ENCODE assay signal across 34 cellular contexts in the genomic region with DNA sequence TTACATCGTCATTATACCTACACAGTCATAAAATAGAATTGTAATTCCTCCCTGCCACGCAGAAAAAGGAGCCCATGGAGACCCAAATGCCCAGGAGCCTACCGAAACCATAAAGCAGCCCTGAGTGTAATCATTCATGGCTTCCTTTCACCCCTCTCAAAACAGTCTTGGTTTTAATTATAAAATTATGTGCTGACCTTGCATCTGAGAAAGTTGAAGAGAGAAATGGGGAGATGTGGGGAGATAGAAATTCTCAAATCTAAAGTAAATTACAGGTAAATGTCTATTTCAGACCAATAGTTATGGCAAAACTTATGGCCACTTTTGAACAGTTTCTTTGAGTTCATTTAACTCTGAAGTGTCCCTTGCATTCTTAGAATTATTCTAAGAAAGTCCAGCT.
"Had no signal": no experiment of that assay in that cellular context is flagged by ENCODE, and none has a peak within 500 bp of the region (broad histone marks: within the 10 kb centered on the region; RNA-seq: fewer than 3 reads in every experiment).

No MANE protein-coding gene starts in this region.

- H3K36me3 ChIP-seq: adrenal gland, brain microvascular endothelial cell, breast epithelium had no signal

- H3K27ac ChIP-seq: adrenal gland, body of pancreas, brain microvascular endothelial cell, breast epithelium, VCaP had no signal

- FAIRE-seq: astrocyte, TTC549 had no signal

- H3K27me3 ChIP-seq: adrenal gland, body of pancreas, brain microvascular endothelial cell, breast epithelium had no signal

- H3K9me3 ChIP-seq: adrenal gland, body of pancreas had no signal

- DNase-seq: activated B cell treated with CpG ODN at 0.5 μM for 24 hours; activated CD4-positive, alpha-beta memory T cell treated with anti-CD3 and anti-CD28 coated beads for 36 hours; activated CD4-positive, alpha-beta T cell treated with anti-CD3 and anti-CD28 coated beads for 4 hours; activated CD4-positive, alpha-beta T cell treated with anti-CD3 and anti-CD28 coated beads, Interleukin-2, amount 10 ng/mL, durations not matched to agents 24 days and 14 days; activated CD4-positive, alpha-beta T cell treated with anti-CD3 and anti-CD28 coated beads, Interleukin-2, amount 50 U/mL, for 1 hour; activated CD4-positive, alpha-beta T cell treated with anti-CD3 and anti-CD28 coated beads, Interleukin-2, amount 50 U/mL, for 4 hours; activated CD4-positive, CD25-positive, alpha-beta regulatory T cell treated with anti-CD3 and anti-CD28 coated beads, Interleukin-2, amount 50 U/mL, for 72 hours; activated CD8-positive, alpha-beta memory T cell treated with anti-CD3 and anti-CD28 coated beads, Interleukin-2, amount 50 U/mL, for 4 hours; activated CD8-positive, alpha-beta T cell treated with anti-CD3 and anti-CD28 coated beads for 36 hours; activated effector memory CD4-positive, alpha-beta T cell treated with anti-CD3 and anti-CD28 coated beads, Interleukin-2, amount 50 U/mL, for 16 hours; activated gamma-delta T cell treated with Interleukin-2 at 50 U/mL for 16 hours; activated naive CD4-positive, alpha-beta T cell; activated naive CD4-positive, alpha-beta T cell treated with anti-CD3 and anti-CD28 coated beads for 36 hours; activated naive CD4-positive, alpha-beta T cell treated with anti-CD3 and anti-CD28 coated beads, Interleukin-2, amount 50 U/mL, for 16 hours; activated naive CD8-positive, alpha-beta T cell treated with anti-CD3 and anti-CD28 coated beads for 36 hours; activated T-cell treated with anti-CD3 and anti-CD28 coated beads for 4 hours; activated T-cell treated with anti-CD3 and anti-CD28 coated beads, Interleukin-2, amount 50 U/mL, for 1 hour; activated T-cell treated with anti-CD3 and anti-CD28 coated beads, Interleukin-2, amount 50 U/mL, for 4 hours; activated T-cell treated with anti-CD3 and anti-CD28 coated beads, Interleukin-2, amount 50 U/mL, for 72 hours; adrenal gland; amniotic stem cell; aorta; body of pancreas; brain microvascular endothelial cell; caudate nucleus; cerebellar nuclear complex; T-cell; T-helper 17 cell had no signal

- H3K4me3 ChIP-seq: adrenal gland, body of pancreas, breast epithelium had no signal

- H3K4me1 ChIP-seq: adrenal gland, body of pancreas, breast epithelium had no signal

- ATAC-seq: activated CD8-positive, alpha-beta T cell treated with anti-CD3 and anti-CD28 coated beads for 36 hours; activated naive CD4-positive, alpha-beta T cell treated with anti-CD3 and anti-CD28 coated beads, Interleukin-2, amount 50 U/mL, for 72 hours; activated T-cell treated with anti-CD3 and anti-CD28 coated beads, Interleukin-2, amount 50 U/mL, for 4 hours; activated T-cell treated with anti-CD3 and anti-CD28 coated beads, Interleukin-2, amount 50 U/mL, for 72 hours; activated T-helper 17 cell treated with anti-CD3 and anti-CD28 coated beads, Interleukin-2, amount 50 U/mL, for 72 hours; body of pancreas; T-cell; T-helper 17 cell had no signal
